23 cellular contexts compared by ENCODE assay signal in genomic region chr11:79896258-79896657, GRCh38.
"Had no signal": no experiment of that assay in that cellular context is flagged by ENCODE, and none has a peak within 500 bp of the region (broad histone marks: within the 10 kb centered on the region; RNA-seq: fewer than 3 reads in every experiment).

No MANE protein-coding gene starts in this region.

- H3K27ac ChIP-seq: colonic mucosa, esophagus muscularis mucosa, neutrophil, right atrium auricular region, skin epidermis, stomach, thoracic aorta had no signal

- H3K9me3 ChIP-seq: colonic mucosa, mucosa of descending colon, neutrophil, right atrium auricular region, sigmoid colon, stomach, thoracic aorta had no signal

- H3K36me3 ChIP-seq: colonic mucosa, esophagus muscularis mucosa, neutrophil, right atrium auricular region, sigmoid colon, stomach, thoracic aorta had no signal

- H3K4me1 ChIP-seq: colonic mucosa, right atrium auricular region, stomach had no signal

- H3K4me3 ChIP-seq: colonic mucosa, esophagus muscularis mucosa, lung, mucosa of descending colon, right atrium auricular region, sigmoid colon, skin epidermis, stomach, thoracic aorta had no signal

- H3K27me3 ChIP-seq: colonic mucosa, esophagus muscularis mucosa, neutrophil, right atrium auricular region, sigmoid colon, stomach had no signal

- ATAC-seq: naive thymus-derived CD8-positive, alpha-beta T cell had no signal

- DNase-seq: cerebellar nuclear complex; colonic mucosa; effector CD4-positive, alpha-beta T cell; endodermal cell; foreskin fibroblast; immature natural killer cell; kidney; left colon; left ventricle myocardium superior; mucosa of descending colon; naive thymus-derived CD8-positive, alpha-beta T cell; sigmoid colon; stimulated activated CD4-positive, alpha-beta T cell treated with anti-CD3 and anti-CD28 coated beads, Interleukin-2, amount 100 ng/mL, for 24 hours; stimulated activated naive CD4-positive, alpha-beta T cell; stomach; substantia nigra; trophoblast cell had no signal
